In genomic region chr9:137551656-137552534, GRCh38 we compare ENCODE assay signal across 1 cellular context.
TF ChIP-seq lines count a peak whose summit lies in the region.

Gene MRPL41 (plus strand): TSS chr9:137551879. CDS start chr9:137552082, 203 bp downstream.

TF ChIP-seq in HepG2, 621 proteins besides CTCF, POLR2A, EP300 and RAD21 (continued from another document and continues in another):
- TF ChIP-seq BORCS8-MEF2B (CRISPR knock-in tag; IDR thresholded peaks at IDR 0.05) (no peak), CEBPG (CRISPR knock-in tag; IDR thresholded peaks at IDR 0.05) (no peak), ZNF543 (CRISPR knock-in tag; IDR thresholded peaks at IDR 0.05) (peak; percentile 34; the same call in 1 of the 2 replicates), ZBED4 (CRISPR knock-in tag; IDR thresholded peaks at IDR 0.05; ENCODE audit: borderline replicate concordance) (no peak; the same call in 1 of the 2 replicates), CSRNP2 (CRISPR knock-in tag; conservative IDR thresholded peaks at IDR 0.05; ENCODE audit: low read depth) (no peak), ZNF441 (CRISPR knock-in tag; IDR thresholded peaks at IDR 0.05; ENCODE audit: borderline replicate concordance) (no peak), SMARCE1 (IDR thresholded peaks at IDR 0.05; ENCODE audit: borderline replicate concordance) (no peak), ZMYM4 (CRISPR knock-in tag; IDR thresholded peaks at IDR 0.05) (peak; percentile 34; the same call in 1 of the 2 replicates), NFYB (CRISPR knock-in tag; IDR thresholded peaks at IDR 0.05) (peak; percentile 85), RFX3 (CRISPR knock-in tag; IDR thresholded peaks at IDR 0.05) (no peak), ZNF232 (CRISPR knock-in tag; IDR thresholded peaks at IDR 0.05; ENCODE audit: borderline replicate concordance) (no peak), GPN1 (CRISPR knock-in tag; IDR thresholded peaks at IDR 0.05; ENCODE audit: borderline replicate concordance) (no peak), RXRB (CRISPR knock-in tag; IDR thresholded peaks at IDR 0.05; ENCODE audit: borderline replicate concordance) (no peak; the same call in 1 of the 2 replicates), SNAPC5 (CRISPR knock-in tag; IDR thresholded peaks at IDR 0.05; ENCODE audit: borderline replicate concordance) (no peak), SMAD1 (CRISPR knock-in tag; IDR thresholded peaks at IDR 0.05; ENCODE audit: borderline replicate concordance, low read depth) (0 out of 2 replicates have a peak, but pooled peaks have one; percentile 51), ZNF20 (CRISPR knock-in tag; IDR thresholded peaks at IDR 0.05) (no peak), KLF15 (CRISPR knock-in tag; IDR thresholded peaks at IDR 0.05; ENCODE audit: borderline replicate concordance) (peak; percentile 37; the same call in 1 of the 2 replicates), CREBL2 (CRISPR knock-in tag; IDR thresholded peaks at IDR 0.05; ENCODE audit: borderline replicate concordance) (0 out of 2 replicates have a peak, but pooled peaks have one; percentile 56), KDM2A (CRISPR knock-in tag; IDR thresholded peaks at IDR 0.05; ENCODE audit: borderline replicate concordance, low read depth) (peak; percentile 90), SIN3A (IDR thresholded peaks at IDR 0.05; ENCODE audit: borderline replicate concordance, low read depth, low read length) (peak; percentile 82; the same call in 1 of the 2 replicates), DRAP1 (CRISPR knock-in tag; IDR thresholded peaks at IDR 0.05) (peak; percentile 22; the same call in 1 of the 2 replicates), REL (CRISPR knock-in tag; conservative IDR thresholded peaks at IDR 0.05) (no peak), ZNF276 (CRISPR knock-in tag; IDR thresholded peaks at IDR 0.05; ENCODE audit: low read depth) (no peak; the same call in 1 of the 2 replicates), ZNF205 (CRISPR knock-in tag; IDR thresholded peaks at IDR 0.05) (0 out of 2 replicates have a peak, but pooled peaks have one; percentile 2), ZNF674 (CRISPR knock-in tag; IDR thresholded peaks at IDR 0.05; ENCODE audit: low read depth) (no peak), ZFP1 (CRISPR knock-in tag; IDR thresholded peaks at IDR 0.05) (no peak), NR0B2 (CRISPR knock-in tag; IDR thresholded peaks at IDR 0.05) (no peak; the same call in 1 of the 2 replicates), ZNF782 (CRISPR knock-in tag; IDR thresholded peaks at IDR 0.05; ENCODE audit: borderline replicate concordance) (0 out of 2 replicates have a peak, but pooled peaks have one; percentile 61), ZNF350 (CRISPR knock-in tag; IDR thresholded peaks at IDR 0.05; ENCODE audit: borderline replicate concordance, low read depth) (no peak), TBX3 (IDR thresholded peaks at IDR 0.05; ENCODE audit: borderline replicate concordance) (no peak), ZNF12 (CRISPR knock-in tag; IDR thresholded peaks at IDR 0.05) (no peak), BCLAF1 (IDR thresholded peaks at IDR 0.05) (no peak), ZFP82 (CRISPR knock-in tag; IDR thresholded peaks at IDR 0.05; ENCODE audit: borderline replicate concordance) (no peak), ZNF326 (CRISPR knock-in tag; IDR thresholded peaks at IDR 0.05; ENCODE audit: borderline replicate concordance) (no peak), KDM5A (IDR thresholded peaks at IDR 0.05; ENCODE audit: borderline replicate concordance, low read length) (peak; percentile 43; the same call in 1 of the 2 replicates), DBP (CRISPR knock-in tag; IDR thresholded peaks at IDR 0.05; ENCODE audit: not compliant biosample characterization) (no peak), ZNF709 (CRISPR knock-in tag; IDR thresholded peaks at IDR 0.05) (no peak), TOE1 (CRISPR knock-in tag; IDR thresholded peaks at IDR 0.05) (no peak), PPARG (CRISPR knock-in tag; conservative IDR thresholded peaks at IDR 0.05) (no peak), ZNF430 (CRISPR knock-in tag; IDR thresholded peaks at IDR 0.05) (no peak), ZNF234 (CRISPR knock-in tag; conservative IDR thresholded peaks at IDR 0.05) (no peak), GFI1 (CRISPR knock-in tag; IDR thresholded peaks at IDR 0.05; ENCODE audit: borderline replicate concordance) (no peak), TFDP2 (CRISPR knock-in tag; IDR thresholded peaks at IDR 0.05) (no peak; the same call in 1 of the 2 replicates), ZNF883 (CRISPR knock-in tag; IDR thresholded peaks at IDR 0.05; ENCODE audit: not compliant biosample characterization) (peak; percentile 38), ZIK1 (CRISPR knock-in tag; IDR thresholded peaks at IDR 0.05; ENCODE audit: borderline replicate concordance, low read depth) (no peak), ZMAT3 (CRISPR knock-in tag; conservative IDR thresholded peaks at IDR 0.05) (peak; percentile 39; the same call in 1 of the 2 replicates), CHD2 (IDR thresholded peaks at IDR 0.05; ENCODE audit: low read depth, low read length) (no peak), XBP1 (CRISPR knock-in tag; IDR thresholded peaks at IDR 0.05) (no peak), ZNF317 (CRISPR knock-in tag; IDR thresholded peaks at IDR 0.05) (no peak), ZNF598 (CRISPR knock-in tag; IDR thresholded peaks at IDR 0.05; ENCODE audit: borderline replicate concordance) (no peak), WIZ (CRISPR knock-in tag; IDR thresholded peaks at IDR 0.05) (no peak), ZNF816 (CRISPR knock-in tag; IDR thresholded peaks at IDR 0.05; ENCODE audit: borderline replicate concordance) (no peak), ZNF710 (CRISPR knock-in tag; IDR thresholded peaks at IDR 0.05; ENCODE audit: borderline replicate concordance) (no peak), GABPB1 (CRISPR knock-in tag; IDR thresholded peaks at IDR 0.05) (peak; percentile 75; the same call in 1 of the 2 replicates), SNAPC2 (CRISPR knock-in tag; IDR thresholded peaks at IDR 0.05) (no peak), NFIB (CRISPR knock-in tag; IDR thresholded peaks at IDR 0.05; ENCODE audit: borderline replicate concordance) (0 out of 2 replicates have a peak, but pooled peaks have one; percentile 67)
